11 cellular contexts compared by ENCODE assay signal in the genomic region with DNA sequence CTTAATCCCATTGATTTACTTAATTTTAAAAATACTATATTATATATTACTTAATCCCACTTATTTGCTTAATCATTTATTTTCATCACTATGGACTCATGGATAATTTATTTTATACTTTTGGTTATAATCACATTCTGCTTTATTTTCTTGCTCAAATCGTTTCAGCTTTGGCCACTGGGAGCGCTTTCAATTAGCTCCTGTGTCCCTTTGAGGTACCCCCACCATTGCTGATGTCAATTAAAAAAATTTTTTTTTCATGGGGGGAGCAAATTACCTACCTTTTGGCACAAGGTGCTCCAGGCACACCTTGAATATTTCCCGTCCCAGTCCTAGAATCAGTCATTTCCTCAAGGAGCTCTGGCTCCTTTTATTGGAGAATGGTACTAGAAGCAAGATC. TPM values are rescaled to one million over a fixed set of nuclear protein-coding genes. Genes with fewer than 3 reads are reported as not detected.
DNase-seq lines count a peak whose midpoint lies in the region; ATAC-seq and TF ChIP-seq lines count a peak whose summit lies in the region.
"Had no signal": no experiment of that assay in that cellular context is flagged by ENCODE, and none has a peak within 500 bp of the region (broad histone marks: within the 10 kb centered on the region; RNA-seq: fewer than 3 reads in every experiment).

No MANE protein-coding gene starts in this region.

- no peaks in the 10 kb centered on the region for H3K27me3 ChIP-seq in NT2/D1 (ENCODE audit: insufficient read depth, insufficient read length)
- H3K27me3 ChIP-seq in esophagus muscularis mucosa: no peaks in the 10 kb centered on the region
- no peaks in the 10 kb centered on the region for H3K27me3 ChIP-seq in skeletal muscle satellite cell (ENCODE audit: control insufficient read depth, insufficient read depth, low read length)
- H3K27me3 ChIP-seq: foreskin keratinocyte had no signal

- H3K4me3 ChIP-seq in GM12864 (ENCODE audit: low read depth, low read length): no peak overlapping the region; the same call in 1 of the 2 replicates
- H3K4me3 ChIP-seq in NT2/D1 (ENCODE audit: insufficient read length, low read depth): peak overlapping the region; percentile 58
- peak overlapping the region in 2 of 4 donors; percentile 73 to 76 for H3K4me3 ChIP-seq in esophagus muscularis mucosa
- peak overlapping the region; percentile 91 for H3K4me3 ChIP-seq in skeletal muscle satellite cell (ENCODE audit: low read length)

- no peaks in the 10 kb centered on the region for H3K9me3 ChIP-seq in NT2/D1 (ENCODE audit: insufficient read depth, low read length)
- H3K9me3 ChIP-seq in esophagus muscularis mucosa: no peaks in the 10 kb centered on the region
- H3K9me3 ChIP-seq in skeletal muscle satellite cell (replicated peaks; ENCODE audit: low read length): no peaks in the 10 kb centered on the region

- H3K27ac ChIP-seq in esophagus muscularis mucosa (replicated peaks in 1 of 4): peak overlapping the region; percentile 88 to 98 (median 93)

- intact Hi-C loops in esophagus muscularis mucosa (cut with DNase I): no loop called here

- H3K9ac ChIP-seq in NT2/D1 (ENCODE audit: insufficient read length, low read depth) (no peak overlapping the region), skeletal muscle satellite cell (ENCODE audit: low read depth, low read length) (no peak overlapping the region)

- WGBS in esophagus muscularis mucosa: 87% methylated on average over 3 of the region's 3 CpGs

- no peak for TF ChIP-seq EP300 in esophagus muscularis mucosa (IDR thresholded peaks at IDR 0.05)

- no peak for DNase-seq in GM12864 (ENCODE audit: low read depth)
- no peak for DNase-seq in NT2/D1 (ENCODE audit: low read depth, low spot score)
- DNase-seq in esophagus muscularis mucosa (ENCODE audit: extremely low spot score): no peak
- no peak for DNase-seq in activated CD4-positive, alpha-beta T cell treated with anti-CD3 and anti-CD28 coated beads, Interleukin-2, amount 50 U/mL, for 4 hours
- no peak for DNase-seq in COLO668 (lab: John Stamatoyannopoulos, UW; ENCODE audit: unreplicated experiment)
- DNase-seq: activated CD4-positive, alpha-beta T cell treated with anti-CD3 and anti-CD28 coated beads, Interleukin-2, amount 50 U/mL, for 1 hour; DND-41; foreskin keratinocyte; NCI-H1105 had no signal

- no peaks in the 10 kb centered on the region for H3K36me3 ChIP-seq in NT2/D1 (ENCODE audit: insufficient read depth, insufficient read length, low read length)
- no peaks in the 10 kb centered on the region for H3K36me3 ChIP-seq in esophagus muscularis mucosa
- peaks cover 3% of the 10 kb centered on the region for H3K36me3 ChIP-seq in skeletal muscle satellite cell (ENCODE audit: insufficient read depth, low read length)

- TF ChIP-seq CTCF in GM12864 (IDR thresholded peaks at IDR 0.05; ENCODE audit: low read depth, low read length, missing control alignments) (peak; percentile 10), esophagus muscularis mucosa (IDR thresholded peaks at IDR 0.05) (no peak)

- no peak for ATAC-seq in HG03039 (IDR thresholded peaks at IDR 0.05; ENCODE audit: unreplicated experiment)
- ATAC-seq: foreskin keratinocyte had no signal

- H3K4me2 ChIP-seq in skeletal muscle satellite cell (ENCODE audit: low read length): peak overlapping the region; percentile 90

- no peak for TF ChIP-seq POLR2A in esophagus muscularis mucosa (IDR thresholded peaks at IDR 0.05; ENCODE audit: low read depth)

- H3K4me1 ChIP-seq in NT2/D1 (ENCODE audit: insufficient read depth, insufficient read length) (no peaks in the 10 kb centered on the region), esophagus muscularis mucosa (peaks cover 21 to 26% (median 25%) of the 10 kb centered on the region in 4 donors), skeletal muscle satellite cell (ENCODE audit: control insufficient read depth, insufficient read depth, low read length) (peaks cover 26% of the 10 kb centered on the region)

RNA-seq across cellular contexts. Expression of a gene that starts 1.4 kb away (rescaled TPM):
- total RNA-seq in esophagus muscularis mucosa: 100 to 1,000 TPM; 112 to 155 (median 145) TPM
- 692 and 744 TPM in 2 replicates for total RNA-seq in skeletal muscle satellite cell (2012; rRNA removed)
